Comparison of ENCODE assay signal across 1 cellular context in the genomic region with DNA sequence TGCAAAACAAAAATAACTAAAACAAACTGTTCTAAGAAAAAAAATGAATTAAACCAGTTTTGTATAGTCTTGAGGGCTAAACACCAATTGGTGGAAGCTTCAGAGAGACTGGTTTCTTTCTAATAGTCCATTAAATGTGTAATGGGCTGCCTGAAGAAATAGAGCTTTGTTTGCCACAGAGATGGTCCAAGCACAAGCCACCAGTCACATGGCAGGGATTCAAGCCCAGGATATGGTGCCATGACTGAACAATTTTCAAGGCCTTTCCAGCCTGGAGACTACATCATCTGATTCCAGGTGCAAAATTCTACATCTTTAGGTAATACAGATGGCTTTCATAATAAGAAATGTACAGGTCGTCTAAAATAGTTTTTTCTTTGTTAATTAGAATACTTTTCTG.
TF ChIP-seq lines count a peak whose summit lies in the region.

No MANE protein-coding gene starts in this region.

TF ChIP-seq in endothelial cell of umbilical vein, 7 proteins besides CTCF, POLR2A, EP300 and RAD21:
- TF ChIP-seq MYC (IDR thresholded peaks at IDR 0.05; ENCODE audit: low read depth, low read length), result no peak
- no peak for TF ChIP-seq POLR2AphosphoS5 (IDR thresholded peaks at IDR 0.05; ENCODE audit: insufficient read depth, low read depth, low read length)
- TF ChIP-seq FOS (IDR thresholded peaks at IDR 0.05; ENCODE audit: borderline replicate concordance, insufficient read depth, low read length), result no peak
- TF ChIP-seq JUN (IDR thresholded peaks at IDR 0.05; ENCODE audit: borderline replicate concordance, insufficient read depth, insufficient read length, low read depth), result no peak
- no peak for TF ChIP-seq GATA2 (IDR thresholded peaks at IDR 0.05; ENCODE audit: insufficient read depth, insufficient read length, low read depth, low read length)
- no peak for TF ChIP-seq MAX (IDR thresholded peaks at IDR 0.05; ENCODE audit: insufficient read depth, insufficient read length)
- TF ChIP-seq EZH2 (IDR thresholded peaks at IDR 0.05; ENCODE audit: borderline replicate concordance, low read depth, low read length, severe bottlenecking), result no peak
TF ChIP-seq in endothelial cell of umbilical vein: peak in this region for 0.
